In the genomic region with DNA sequence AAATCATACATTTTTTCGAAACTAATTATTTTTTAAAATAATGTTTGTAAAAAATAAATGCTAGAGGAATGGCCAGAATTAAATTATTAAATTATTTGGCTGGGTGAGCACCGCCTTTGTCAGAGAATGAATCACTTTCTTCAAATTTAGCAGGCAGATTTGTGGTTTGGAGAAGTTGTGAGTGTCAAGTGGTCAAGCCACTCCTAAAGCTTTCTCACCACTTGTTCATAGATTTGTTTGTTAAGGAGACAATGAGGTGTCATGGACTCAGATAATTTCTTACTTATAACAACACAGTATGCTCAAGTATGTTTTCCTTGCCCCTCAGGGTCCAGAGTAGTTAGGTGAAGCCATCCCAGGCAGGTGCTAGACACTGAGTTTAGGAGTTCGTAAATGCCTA, we compare ENCODE assay signal across 20 cellular contexts.
"Had no signal": no experiment of that assay in that cellular context is flagged by ENCODE, and none has a peak within 500 bp of the region (broad histone marks: within the 10 kb centered on the region; RNA-seq: fewer than 3 reads in every experiment).

No MANE protein-coding gene starts in this region.

- H3K4me3 Mint-ChIP-seq: effector memory CD8-positive, alpha-beta T cell; memory B cell; natural killer cell; stimulated activated memory B cell treated with anti-CD40 and anti-IgM and Interleukin-4, amounts not matched to agents 10 μg/mL and 1 μg/mL and 100 μg/mL, for 72 hours had no signal

- H3K4me1 ChIP-seq: gastrocnemius medialis, pancreas, upper lobe of left lung had no signal

- DNase-seq: activated CD4-positive, alpha-beta T cell treated with anti-CD3 and anti-CD28 coated beads for 1 hour; activated CD8-positive, alpha-beta memory T cell treated with anti-CD3 and anti-CD28 coated beads for 24 hours; activated CD8-positive, alpha-beta memory T cell treated with anti-CD3 and anti-CD28 coated beads, Interleukin-2, amount 50 U/mL, for 48 hours; activated effector memory CD4-positive, alpha-beta T cell treated with anti-CD3 and anti-CD28 coated beads, Interleukin-2, amount 50 U/mL, for 16 hours; activated naive CD4-positive, alpha-beta T cell treated with anti-CD3 and anti-CD28 coated beads, Interleukin-2, amount 50 U/mL, for 16 hours; activated T-cell treated with anti-CD3 and anti-CD28 coated beads, Interleukin-2, amount 50 U/mL, for 48 hours; aorta; effector memory CD8-positive, alpha-beta T cell; gastrocnemius medialis; head of caudate nucleus; natural killer cell; pancreas; stimulated activated CD4-positive, alpha-beta T cell treated with anti-CD3 and anti-CD28 coated beads, Interleukin-4, amount 100 ng/mL, for 4 hours; upper lobe of left lung had no signal

- H3K4me1 Mint-ChIP-seq: natural killer cell; stimulated activated memory B cell treated with anti-CD40 and anti-IgM and Interleukin-4, amounts not matched to agents 10 μg/mL and 1 μg/mL and 100 μg/mL, for 72 hours had no signal

- H3K36me3 ChIP-seq: cardiac muscle cell, gastrocnemius medialis, neutrophil, pancreas, thoracic aorta, upper lobe of left lung had no signal

- H3K4me3 ChIP-seq: cardiac muscle cell, gastrocnemius medialis, pancreas, thoracic aorta, upper lobe of left lung had no signal

- H3K27ac ChIP-seq: cardiac muscle cell, gastrocnemius medialis, neutrophil, pancreas, thoracic aorta, upper lobe of left lung had no signal

- H3K36me3 Mint-ChIP-seq: natural killer cell; stimulated activated memory B cell treated with anti-CD40 and anti-IgM and Interleukin-4, amounts not matched to agents 10 μg/mL and 1 μg/mL and 100 μg/mL, for 72 hours had no signal

- H3K27ac Mint-ChIP-seq: effector memory CD8-positive, alpha-beta T cell; memory B cell; natural killer cell; stimulated activated memory B cell treated with anti-CD40 and anti-IgM and Interleukin-4, amounts not matched to agents 10 μg/mL and 1 μg/mL and 100 μg/mL, for 72 hours had no signal

- H3K27me3 ChIP-seq: cardiac muscle cell, gastrocnemius medialis, neutrophil, pancreas, upper lobe of left lung had no signal

- H3K9me3 ChIP-seq: gastrocnemius medialis, neutrophil, pancreas, thoracic aorta, upper lobe of left lung had no signal

- ATAC-seq: effector memory CD8-positive, alpha-beta T cell; gastrocnemius medialis; natural killer cell; pancreas; sciatic nerve; stimulated activated memory B cell treated with anti-CD40 and anti-IgM and Interleukin-4, amounts not matched to agents 10 μg/mL and 1 μg/mL and 100 μg/mL, for 72 hours had no signal

- H3K27me3 Mint-ChIP-seq: effector memory CD8-positive, alpha-beta T cell; memory B cell; stimulated activated memory B cell treated with anti-CD40 and anti-IgM and Interleukin-4, amounts not matched to agents 10 μg/mL and 1 μg/mL and 100 μg/mL, for 72 hours had no signal
